Comparison of ENCODE assay signal across 8 cellular contexts in the genomic region with DNA sequence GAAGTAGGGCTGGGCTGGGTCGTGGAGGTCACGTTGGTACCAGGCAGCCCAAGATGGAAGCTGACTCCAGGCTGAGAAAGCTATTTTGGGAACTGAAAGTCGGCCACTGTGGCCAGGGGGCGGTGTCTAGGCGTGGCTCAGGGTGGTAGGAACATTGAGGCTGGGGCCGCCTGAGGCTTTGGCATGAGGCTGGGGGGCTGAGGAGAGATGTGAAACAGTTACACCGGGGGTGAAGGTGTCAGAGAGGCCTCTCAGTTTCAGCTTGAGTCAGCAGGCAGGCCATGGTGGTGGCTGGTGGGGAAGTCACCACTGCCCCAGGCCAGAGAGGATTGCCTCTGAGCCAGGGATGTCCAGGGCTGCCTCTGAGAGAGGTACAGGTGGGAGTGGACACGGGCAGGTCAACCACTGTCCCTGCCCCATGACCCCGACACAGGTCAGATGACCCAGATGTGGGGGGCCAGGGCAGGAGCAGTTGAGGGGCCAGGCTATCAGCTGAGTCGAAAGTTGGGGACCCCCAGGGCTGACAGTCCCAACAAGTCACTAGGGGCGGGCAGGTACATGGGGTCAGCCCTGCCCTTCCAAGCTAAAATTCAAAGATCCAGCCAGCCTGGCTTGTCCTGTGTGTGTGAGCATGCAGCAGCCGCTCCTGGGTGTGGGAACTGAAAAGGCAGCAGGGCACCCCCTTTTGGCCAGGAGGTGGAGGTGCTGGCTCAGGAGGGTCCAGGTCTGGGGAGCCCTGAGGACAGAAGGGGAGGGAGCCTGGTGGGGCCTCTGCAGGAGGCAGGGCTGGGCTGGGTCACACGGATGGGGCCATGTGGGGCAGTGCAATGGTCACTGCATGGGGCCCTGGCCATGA.
A peak's percentile ranks its signal among the peaks of the same experiment; 100 is the strongest.
DNase-seq lines count a peak whose midpoint lies in the region; ATAC-seq, FAIRE-seq and TF ChIP-seq lines count a peak whose summit lies in the region.

No MANE protein-coding gene starts in this region.

- peak; percentile 97 for DNase-seq in GM13977 (ENCODE audit: low spot score)
- peak; percentile 85 for DNase-seq in H54 (ENCODE audit: insufficient read length, low spot score)
- DNase-seq in LNCaP clone FGC (ENCODE audit: low read depth): no peak
- peak; percentile 54 to 68 for DNase-seq in activated CD4-positive, alpha-beta T cell treated with anti-CD3 and anti-CD28 coated beads for 24 hours (ENCODE audit: low read depth in 2 of 2)
- no peak for DNase-seq in coronary artery (ENCODE audit: low spot score)
- DNase-seq in stimulated activated naive CD8-positive, alpha-beta T cell treated with anti-CD3 and anti-CD28 coated beads, Interleukin-15, amount 100 ng/mL, for 72 hours: peak; percentile 82 to 90
- no peak for DNase-seq in NCI-H1105 treated with DMSO at 0.1 percent for 48 hours (lab: John Stamatoyannopoulos, UW)

- H3K4me3 ChIP-seq in LNCaP clone FGC (ENCODE audit: low read depth, low read length) (no peak overlapping the region), coronary artery (peak overlapping the region; percentile 15), muscle layer of colon (ENCODE audit: low read depth in 1 of 2, low read length in 2 of 2) (no peak overlapping the region)

- H3K9me3 Mint-ChIP-seq in stimulated activated naive CD8-positive, alpha-beta T cell treated with anti-CD3 and anti-CD28 coated beads, Interleukin-15, amount 100 ng/mL, for 72 hours: no peaks in the 10 kb centered on the region

- peak overlapping the region; percentile 96 to 97 for H3K27ac Mint-ChIP-seq in stimulated activated naive CD8-positive, alpha-beta T cell treated with anti-CD3 and anti-CD28 coated beads, Interleukin-15, amount 100 ng/mL, for 72 hours

- H3K4me3 Mint-ChIP-seq in stimulated activated naive CD8-positive, alpha-beta T cell treated with anti-CD3 and anti-CD28 coated beads, Interleukin-15, amount 100 ng/mL, for 72 hours: peak overlapping the region; percentile 83 to 85

- no peaks in the 10 kb centered on the region for H3K9me3 ChIP-seq in muscle layer of colon (ENCODE audit: low read length)

- TF ChIP-seq CTCF in GM13977 (IDR thresholded peaks at IDR 0.05; ENCODE audit: extremely low read depth, insufficient read depth, missing control alignments) (peak; percentile 89), LNCaP clone FGC (IDR thresholded peaks at IDR 0.05; ENCODE audit: control insufficient read depth, extremely low read depth, insufficient read depth) (peak; percentile 42), coronary artery (IDR thresholded peaks at IDR 0.05) (no peak)

- TF ChIP-seq POLR2A in H54 (IDR thresholded peaks at IDR 0.05; ENCODE audit: low read depth, low read length): no peak

- no peaks in the 10 kb centered on the region for H3K27me3 Mint-ChIP-seq in stimulated activated naive CD8-positive, alpha-beta T cell treated with anti-CD3 and anti-CD28 coated beads, Interleukin-15, amount 100 ng/mL, for 72 hours

- no peaks in the 10 kb centered on the region for H3K27me3 ChIP-seq in muscle layer of colon (ENCODE audit: control insufficient read depth in 1 of 2, insufficient read depth in 2 of 2, low read length in 2 of 2)

- in situ Hi-C loops in GM13977 (cut with MboI; ENCODE audit: low pct_unique_long_range_greater_than_20kb, low sequenced_read_pairs, unreplicated experiment): no loop called here

- no peak for FAIRE-seq in H54 (lab: Jason Lieb, UNC)

- peaks cover 71% of the 10 kb centered on the region for H3K4me1 Mint-ChIP-seq in stimulated activated naive CD8-positive, alpha-beta T cell treated with anti-CD3 and anti-CD28 coated beads, Interleukin-15, amount 100 ng/mL, for 72 hours

- H3K27ac ChIP-seq in coronary artery (peak overlapping the region; percentile 72 to 91), muscle layer of colon (ENCODE audit: low read depth, low read length) (peak overlapping the region; percentile 48)

- peak overlapping the region; percentile 13 for H3K9ac ChIP-seq in muscle layer of colon (ENCODE audit: low read length)

- peaks cover 41% of the 10 kb centered on the region for H3K36me3 ChIP-seq in muscle layer of colon (ENCODE audit: insufficient read depth, low read length)

- ATAC-seq in stimulated activated naive CD8-positive, alpha-beta T cell treated with anti-CD3 and anti-CD28 coated beads, Interleukin-15, amount 100 ng/mL, for 72 hours: peak; percentile 88

- H3K4me1 ChIP-seq in muscle layer of colon (ENCODE audit: insufficient read depth, low read length): peaks cover 51% of the 10 kb centered on the region

Comparison
In these comparisons a context has a peak if more than half of its experiments do, and no peak if none do; other contexts are left out.
1. DNase-seq: peak in GM13977 (single experiment), H54 (single experiment), activated CD4-positive, alpha-beta T cell treated with anti-CD3 and anti-CD28 coated beads for 24 hours (2 of 2) and stimulated activated naive CD8-positive, alpha-beta T cell treated with anti-CD3 and anti-CD28 coated beads, Interleukin-15, amount 100 ng/mL, for 72 hours (2 of 2); none in LNCaP clone FGC (single experiment), coronary artery (single experiment) and NCI-H1105 treated with DMSO at 0.1 percent for 48 hours (single experiment).